Comparison of ENCODE assay signal across 32 cellular contexts in genomic region chr4:15883611-15884243, GRCh38. TPM values are rescaled to one million over a fixed set of nuclear protein-coding genes. Genes with fewer than 3 reads are reported as not detected.
"Had no signal": no experiment of that assay in that cellular context is flagged by ENCODE, and none has a peak within 500 bp of the region (broad histone marks: within the 10 kb centered on the region; RNA-seq: fewer than 3 reads in every experiment).

No MANE protein-coding gene starts in this region.

- H3K9me3 ChIP-seq: heart left ventricle, left ventricle myocardium inferior, right atrium auricular region, stomach, thyroid gland, upper lobe of right lung had no signal

- DNase-seq: activated B cell treated with CpG ODN at 0.5 μM for 24 hours; activated CD4-positive, alpha-beta T cell treated with anti-CD3 and anti-CD28 coated beads, Interleukin-2, amount 50 U/mL, for 1 hour; activated CD8-positive, alpha-beta T cell treated with anti-CD3 and anti-CD28 coated beads for 36 hours; activated gamma-delta T cell treated with Interleukin-2 at 50 U/mL for 16 hours; activated naive CD4-positive, alpha-beta T cell treated with anti-CD3 and anti-CD28 coated beads, Interleukin-2, amount 50 U/mL, for 16 hours; activated T-cell treated with anti-CD3 and anti-CD28 coated beads, Interleukin-2, amount 50 U/mL, for 4 hours; amniotic stem cell; brain microvascular endothelial cell; cortex of kidney; effector memory CD8-positive, alpha-beta T cell; foreskin fibroblast; heart left ventricle; left ventricle myocardium inferior; naive B cell; occipital lobe; stimulated activated CD4-positive, alpha-beta T cell treated with anti-CD3 and anti-CD28 coated beads, Interleukin-15, amount 100 ng/mL, for 24 hours; stimulated activated CD4-positive, alpha-beta T cell treated with anti-CD3 and anti-CD28 coated beads, Interleukin-2, amount 100 ng/mL, for 24 hours; stimulated activated naive B cell treated with anti-CD40 and anti-IgM and Interleukin-4, amounts not matched to agents 10 μg/mL and 1 μg/mL and 100 μg/mL, for 72 hours; stomach; T-cell; thyroid gland; upper lobe of right lung had no signal

- H3K4me1 ChIP-seq: left ventricle myocardium inferior, right atrium auricular region, stomach, thyroid gland, upper lobe of right lung had no signal

- H3K4me1 Mint-ChIP-seq: activated T-helper 17 cell treated with anti-CD3 and anti-CD28 coated beads, Interleukin-2, amount 50 U/mL, for 72 hours; neural crest cell had no signal

- ATAC-seq: activated CD8-positive, alpha-beta T cell treated with anti-CD3 and anti-CD28 coated beads for 36 hours; activated T-cell treated with anti-CD3 and anti-CD28 coated beads, Interleukin-2, amount 50 U/mL, for 4 hours; activated T-helper 17 cell treated with anti-CD3 and anti-CD28 coated beads, Interleukin-2, amount 50 U/mL, for 72 hours; stimulated activated naive B cell treated with anti-CD40 and anti-IgM and Interleukin-4, amounts not matched to agents 10 μg/mL and 1 μg/mL and 100 μg/mL, for 72 hours; T-cell; upper lobe of right lung had no signal

- H3K27me3 ChIP-seq: brain microvascular endothelial cell, heart left ventricle, right atrium auricular region, stomach, thyroid gland, upper lobe of right lung had no signal

- H3K36me3 ChIP-seq: brain microvascular endothelial cell, heart left ventricle, left ventricle myocardium inferior, right atrium auricular region, stomach, thyroid gland, upper lobe of right lung had no signal

- H3K4me3 ChIP-seq: heart left ventricle, left ventricle myocardium inferior, lung, right atrium auricular region, smooth muscle cell, stomach, thyroid gland, upper lobe of right lung had no signal

- H3K36me3 Mint-ChIP-seq: naive B cell; stimulated activated naive B cell treated with anti-CD40 and anti-IgM and Interleukin-4, amounts not matched to agents 10 μg/mL and 1 μg/mL and 100 μg/mL, for 72 hours; T-cell had no signal

- H3K4me3 Mint-ChIP-seq: activated B cell treated with CpG ODN at 0.5 μM for 24 hours; activated CD8-positive, alpha-beta T cell treated with anti-CD3 and anti-CD28 coated beads for 36 hours; activated T-cell treated with anti-CD3 and anti-CD28 coated beads, Interleukin-2, amount 50 U/mL, for 4 hours; activated T-helper 17 cell treated with anti-CD3 and anti-CD28 coated beads, Interleukin-2, amount 50 U/mL, for 72 hours; effector memory CD8-positive, alpha-beta T cell; naive B cell; neural crest cell; stimulated activated naive B cell treated with anti-CD40 and anti-IgM and Interleukin-4, amounts not matched to agents 10 μg/mL and 1 μg/mL and 100 μg/mL, for 72 hours; T-cell; T-helper 2 cell treated with Interferon-gamma antibody and Interleukin-4, amounts not matched to agents 5 μg/mL and 100 μg/mL, for 36 hours had no signal

- H3K4me2 ChIP-seq: smooth muscle cell had no signal

- FAIRE-seq: astrocyte had no signal

- H3K27ac ChIP-seq: brain microvascular endothelial cell, heart left ventricle, left ventricle myocardium inferior, right atrium auricular region, stomach, thyroid gland, upper lobe of right lung had no signal

- H3K9me3 Mint-ChIP-seq: activated B cell treated with CpG ODN at 0.5 μM for 24 hours; activated CD8-positive, alpha-beta T cell treated with anti-CD3 and anti-CD28 coated beads for 36 hours; activated T-cell treated with anti-CD3 and anti-CD28 coated beads, Interleukin-2, amount 50 U/mL, for 4 hours; activated T-helper 17 cell treated with anti-CD3 and anti-CD28 coated beads, Interleukin-2, amount 50 U/mL, for 72 hours; effector memory CD8-positive, alpha-beta T cell; naive B cell; neural crest cell; stimulated activated naive B cell treated with anti-CD40 and anti-IgM and Interleukin-4, amounts not matched to agents 10 μg/mL and 1 μg/mL and 100 μg/mL, for 72 hours; T-cell; T-helper 2 cell treated with Interferon-gamma antibody and Interleukin-4, amounts not matched to agents 5 μg/mL and 100 μg/mL, for 36 hours had no signal

- H3K27ac Mint-ChIP-seq: activated B cell treated with CpG ODN at 0.5 μM for 24 hours; activated CD8-positive, alpha-beta T cell treated with anti-CD3 and anti-CD28 coated beads for 36 hours; activated T-helper 17 cell treated with anti-CD3 and anti-CD28 coated beads, Interleukin-2, amount 50 U/mL, for 72 hours; stimulated activated naive B cell treated with anti-CD40 and anti-IgM and Interleukin-4, amounts not matched to agents 10 μg/mL and 1 μg/mL and 100 μg/mL, for 72 hours; T-cell; T-helper 2 cell treated with Interferon-gamma antibody and Interleukin-4, amounts not matched to agents 5 μg/mL and 100 μg/mL, for 36 hours had no signal

RNA-seq across cellular contexts. Expression of gene FGFBP1, which starts 54.8 kb away (rescaled TPM):
- total RNA-seq: activated B cell treated with CpG ODN at 0.5 μM for 24 hours; activated CD8-positive, alpha-beta T cell treated with anti-CD3 and anti-CD28 coated beads for 36 hours; activated T-cell treated with anti-CD3 and anti-CD28 coated beads, Interleukin-2, amount 50 U/mL, for 4 hours; activated T-helper 17 cell treated with anti-CD3 and anti-CD28 coated beads, Interleukin-2, amount 50 U/mL, for 72 hours; astrocyte; cardiac septum; cerebellum; left ventricle myocardium inferior; neural crest cell; occipital lobe; pulmonary artery endothelial cell; smooth muscle cell; T-cell had no signal
- polyA plus RNA-seq: heart left ventricle, smooth muscle cell had no signal
